ENCODE assay signal across 18 cellular contexts in genomic region chr7:16223963-16224707, GRCh38.
DNase-seq lines count a peak whose midpoint lies in the region; ATAC-seq lines count a peak whose summit lies in the region.
"Had no signal": no experiment of that assay in that cellular context is flagged by ENCODE, and none has a peak within 500 bp of the region (broad histone marks: within the 10 kb centered on the region; RNA-seq: fewer than 3 reads in every experiment).

No MANE protein-coding gene starts in this region.

- H3K36me3 Mint-ChIP-seq in effector memory CD8-positive, alpha-beta T cell (ENCODE audit: insufficient read depth), result no peaks in the 10 kb centered on the region
- H3K36me3 Mint-ChIP-seq: type B pancreatic cell had no signal

- ATAC-seq in effector memory CD8-positive, alpha-beta T cell (replicated peaks), result peak; percentile 97
- ATAC-seq in GM21528 (IDR thresholded peaks at IDR 0.05; ENCODE audit: low FRiP score, unreplicated experiment) (no peak), HG03039 (IDR thresholded peaks at IDR 0.05; ENCODE audit: unreplicated experiment) (no peak)
- ATAC-seq: A549, heart left ventricle, left lobe of liver, Panc1 had no signal

- no peaks in the 10 kb centered on the region for H3K27me3 Mint-ChIP-seq in effector memory CD8-positive, alpha-beta T cell
- H3K27me3 Mint-ChIP-seq: type B pancreatic cell had no signal

- H3K27ac Mint-ChIP-seq in effector memory CD8-positive, alpha-beta T cell, result no peak overlapping the region
- H3K27ac Mint-ChIP-seq: type B pancreatic cell had no signal

- peaks cover 2 to 3% of the 10 kb centered on the region in 2 donors for H3K9me3 Mint-ChIP-seq in effector memory CD8-positive, alpha-beta T cell

- peak; percentile 4 for DNase-seq in activated T-cell treated with anti-CD3 and anti-CD28 coated beads for 1 hour (ENCODE audit: low read depth)
- DNase-seq in activated T-cell treated with anti-CD3 and anti-CD28 coated beads, Interleukin-2, amount 50 U/mL, for 1 hour, result no peak
- DNase-seq in activated CD8-positive, alpha-beta memory T cell treated with anti-CD3 and anti-CD28 coated beads, Interleukin-2, amount 50 U/mL, for 24 hours (ENCODE audit: extremely low read depth), result peak; percentile 30
- peak; percentile 22 to 47 (median 32) for DNase-seq in effector memory CD8-positive, alpha-beta T cell
- DNase-seq in stimulated activated CD8-positive, alpha-beta memory T cell treated with anti-CD3 and anti-CD28 coated beads, Interleukin-4, amount 100 ng/mL, for 48 hours, result peak; percentile 49
- DNase-seq in activated CD4-positive, CD25-positive, alpha-beta regulatory T cell (lab: John Stamatoyannopoulos, UW), result no peak
- DNase-seq: Caco-2, H7, heart left ventricle, Karpas-422, NCI-H1694, NCI-H524 had no signal

- peak overlapping the region; percentile 55 to 71 for H3K4me3 Mint-ChIP-seq in effector memory CD8-positive, alpha-beta T cell
- H3K4me3 Mint-ChIP-seq: type B pancreatic cell had no signal

- peaks cover 4 to 16% of the 10 kb centered on the region in 2 donors for H3K4me1 Mint-ChIP-seq in effector memory CD8-positive, alpha-beta T cell (ENCODE audit: low read depth in 2 of 2)

Comparison
In these comparisons a context has a peak if more than half of its experiments do, and no peak if none do; other contexts are left out.
1. DNase-seq: peak in activated T-cell treated with anti-CD3 and anti-CD28 coated beads for 1 hour (single experiment), activated CD8-positive, alpha-beta memory T cell treated with anti-CD3 and anti-CD28 coated beads, Interleukin-2, amount 50 U/mL, for 24 hours (single experiment), effector memory CD8-positive, alpha-beta T cell (3 of 3) and stimulated activated CD8-positive, alpha-beta memory T cell treated with anti-CD3 and anti-CD28 coated beads, Interleukin-4, amount 100 ng/mL, for 48 hours (single experiment); none in activated T-cell treated with anti-CD3 and anti-CD28 coated beads, Interleukin-2, amount 50 U/mL, for 1 hour (single experiment) and activated CD4-positive, CD25-positive, alpha-beta regulatory T cell (0 of 4).